8 cellular contexts compared by ENCODE assay signal in genomic region chr20:41734506-41734945, GRCh38.
DNase-seq lines count a peak whose midpoint lies in the region; ATAC-seq and TF ChIP-seq lines count a peak whose summit lies in the region.

No MANE protein-coding gene starts in this region.

- no peaks in the 10 kb centered on the region for H3K9me2 ChIP-seq in HCT116 (ENCODE audit: insufficient read depth)

- CTCF ChIA-PET in HCT116 (lab: Charles Lee): interaction anchor here (0.7 to 1.5 kb wide), 8 partner anchors 8 to 1674 kb away, joined by 3 to 10 read pairs (median 4); no protein-coding TSS in a partner anchor

- RAD21 ChIA-PET in HCT116 (lab: Charles Lee; ENCODE audit: low non-redundant PET in 1 of 2, low total read pairs in 2 of 2, uncharacterized antibody in 2 of 2, unreplicated experiment in 2 of 2): no interaction called here

- no peaks in the 10 kb centered on the region for H3K9me3 Mint-ChIP-seq in activated T-cell treated with anti-CD3 and anti-CD28 coated beads, Interleukin-2, amount 50 U/mL, for 72 hours

- TF ChIP-seq POLR2A in HCT116 (IDR thresholded peaks at IDR 0.05; ENCODE audit: borderline replicate concordance, extremely low read depth, insufficient read depth, insufficient read length): no peak

- H3K4me1 ChIP-seq in HCT116 (ENCODE audit: control insufficient read depth in 1 of 2, insufficient read depth in 2 of 2, low read length in 2 of 2) (no peaks in the 10 kb centered on the region), NT2/D1 (ENCODE audit: insufficient read depth, insufficient read length) (no peaks in the 10 kb centered on the region), psoas muscle (no peaks in the 10 kb centered on the region)

- intact Hi-C loops in HCT116 (cut with micrococcal nuclease) (loop anchor here (10.0 kb wide), 1 partner anchor 790 kb away; no protein-coding TSS in a partner anchor), head of caudate nucleus (cut with DNase I) (no loop called here), psoas muscle (cut with DNase I) (no loop called here)

- peak; percentile 94 for ATAC-seq in HCT116
- no peak for ATAC-seq in activated T-cell treated with anti-CD3 and anti-CD28 coated beads, Interleukin-2, amount 50 U/mL, for 72 hours (replicated peaks in 1 of 2)
- ATAC-seq in psoas muscle: peak in 2 of 4 donors; percentile 58 to 62
- ATAC-seq in HG03342 (IDR thresholded peaks at IDR 0.05; ENCODE audit: unreplicated experiment): no peak
- ATAC-seq in HG03159 (IDR thresholded peaks at IDR 0.05; ENCODE audit: unreplicated experiment): no peak

- no peaks in the 10 kb centered on the region for H3K36me3 Mint-ChIP-seq in activated T-cell treated with anti-CD3 and anti-CD28 coated beads, Interleukin-2, amount 50 U/mL, for 72 hours (ENCODE audit: insufficient read depth in 2 of 2)

- in situ Hi-C loops in Caki2 (cut with HindIII; ENCODE audit: low pct_unique_long_range_greater_than_20kb, low sequenced_read_pairs): no loop called here

- POLR2A ChIA-PET in HCT116 (lab: Charles Lee): no interaction called here

- H4K20me1 ChIP-seq in HCT116 (ENCODE audit: insufficient read depth): no peaks in the 10 kb centered on the region

- H3K36me3 ChIP-seq in HCT116 (ENCODE audit: control insufficient read depth in 1 of 2, insufficient read depth in 2 of 2, low read length in 2 of 2) (no peaks in the 10 kb centered on the region), NT2/D1 (ENCODE audit: insufficient read depth, insufficient read length, low read length) (no peaks in the 10 kb centered on the region), psoas muscle (ENCODE audit: insufficient read depth in 1 of 2, low read depth in 1 of 2) (no peaks in the 10 kb centered on the region)

- TF ChIP-seq CTCF in HCT116 (IDR thresholded peaks at IDR 0.05 in 2 of 3, conservative IDR thresholded peaks at IDR 0.05 in 1 of 3; ENCODE audit: borderline replicate concordance in 1 of 3, insufficient read depth in 1 of 3, low read depth in 2 of 3, low read length in 2 of 3): peak; percentile 53 to 96 (median 85); a peak in 5 of 6 replicates
- TF ChIP-seq CTCF in psoas muscle (IDR thresholded peaks at IDR 0.05): peak; percentile 76

- no peak overlapping the region for H3K27ac ChIP-seq in HCT116 (ENCODE audit: low read depth, low read length)
- H3K27ac ChIP-seq in psoas muscle: no peak overlapping the region

- H3K4me3 ChIP-seq in HCT116 (replicated peaks in 1 of 2; ENCODE audit: low read depth in 1 of 2, low read length in 2 of 2): no peak overlapping the region
- no peak overlapping the region for H3K4me3 ChIP-seq in NT2/D1 (ENCODE audit: insufficient read length, low read depth)
- H3K4me3 ChIP-seq in psoas muscle: no peak overlapping the region

- H3K27ac Mint-ChIP-seq in activated T-cell treated with anti-CD3 and anti-CD28 coated beads, Interleukin-2, amount 50 U/mL, for 72 hours: no peak overlapping the region

- no peak overlapping the region for H3K4me2 ChIP-seq in HCT116 (ENCODE audit: low read length)

- no TSS peak for BruUV-seq in HCT116 (replicated peaks; lab: Mats Ljungman, UMichigan)

- H3K4me3 Mint-ChIP-seq in activated T-cell treated with anti-CD3 and anti-CD28 coated beads, Interleukin-2, amount 50 U/mL, for 72 hours: no peak overlapping the region

- H3K4me1 Mint-ChIP-seq in activated T-cell treated with anti-CD3 and anti-CD28 coated beads, Interleukin-2, amount 50 U/mL, for 72 hours (ENCODE audit: low read depth): no peaks in the 10 kb centered on the region

- H3K79me2 ChIP-seq in HCT116 (ENCODE audit: insufficient read depth, low read length): no peaks in the 10 kb centered on the region

- no peaks in the 10 kb centered on the region for H3K27me3 Mint-ChIP-seq in activated T-cell treated with anti-CD3 and anti-CD28 coated beads, Interleukin-2, amount 50 U/mL, for 72 hours (ENCODE audit: low read depth)

- H3K9me3 ChIP-seq in HCT116 (ENCODE audit: control insufficient read depth in 1 of 2, insufficient read depth in 1 of 2, low read depth in 1 of 2, low read length in 2 of 2) (no peaks in the 10 kb centered on the region), NT2/D1 (ENCODE audit: insufficient read depth, low read length) (no peaks in the 10 kb centered on the region), psoas muscle (no peaks in the 10 kb centered on the region)

- H3K9ac ChIP-seq in HCT116 (ENCODE audit: low read length): no peak overlapping the region
- no peak overlapping the region for H3K9ac ChIP-seq in NT2/D1 (ENCODE audit: insufficient read length, low read depth)

- peak; percentile 45 for TF ChIP-seq RAD21 in HCT116 (IDR thresholded peaks at IDR 0.05; ENCODE audit: low read depth)

- peak overlapping the region; percentile 73 for H2AFZ ChIP-seq in HCT116 (ENCODE audit: low read depth, low read length, poor library complexity, severe bottlenecking)

- 35 to 38% (median 35%) methylated on average over 5 of the region's 5 CpGs for WGBS in psoas muscle, 3 donors

- H3K27me3 ChIP-seq in HCT116 (ENCODE audit: insufficient read depth, low read length) (no peaks in the 10 kb centered on the region), NT2/D1 (ENCODE audit: insufficient read depth, insufficient read length) (no peaks in the 10 kb centered on the region), psoas muscle (ENCODE audit: insufficient read depth in 3 of 3, low read length in 2 of 3) (no peaks in the 10 kb centered on the region)

- DNase-seq in Caki2 (ENCODE audit: low read depth) (peak; percentile 42), HCT116 (ENCODE audit: low read depth, low spot score) (peak; percentile 37), NT2/D1 (ENCODE audit: low read depth, low spot score) (peak; percentile 54), head of caudate nucleus (peak in 34 of 42 donors; percentile 13 to 76 (median 40)), psoas muscle (peak in 1 of 2 donors; percentile 21)
- DNase-seq in activated T-cell treated with anti-CD3 and anti-CD28 coated beads, Interleukin-2, amount 50 U/mL, for 72 hours: peak; percentile 26 to 33

TF ChIP-seq in HCT116, 20 proteins besides CTCF, POLR2A, EP300 and RAD21 (continues in another document):
- TF ChIP-seq ZNF274 (IDR thresholded peaks at IDR 0.05; ENCODE audit: low read depth, low read length): no peak
- TF ChIP-seq POLR2AphosphoS5 (IDR thresholded peaks at IDR 0.05; ENCODE audit: low read depth, low read length): no peak
- no peak for TF ChIP-seq YY1 (IDR thresholded peaks at IDR 0.05; ENCODE audit: extremely low read depth, insufficient replicate concordance, low read depth, low read length)
- TF ChIP-seq FOSL1 (IDR thresholded peaks at IDR 0.05; ENCODE audit: low read depth): no peak
- TF ChIP-seq EGR1 (IDR thresholded peaks at IDR 0.05; ENCODE audit: low read depth): no peak
- TF ChIP-seq JUND (IDR thresholded peaks at IDR 0.05): no peak
- no peak for TF ChIP-seq ZBTB33 (IDR thresholded peaks at IDR 0.05; ENCODE audit: extremely low read depth, insufficient replicate concordance, low read length)
- no peak for TF ChIP-seq CBX3 (IDR thresholded peaks at IDR 0.05; ENCODE audit: low read depth)
- TF ChIP-seq ZFX (IDR thresholded peaks at IDR 0.05): no peak
- no peak for TF ChIP-seq REST (IDR thresholded peaks at IDR 0.05; ENCODE audit: low read depth)
- no peak for TF ChIP-seq SP1 (IDR thresholded peaks at IDR 0.05; ENCODE audit: low read depth)
- no peak for TF ChIP-seq SRF (IDR thresholded peaks at IDR 0.05; ENCODE audit: low read depth)
- no peak for TF ChIP-seq EZH2 (IDR thresholded peaks at IDR 0.05)
- no peak for TF ChIP-seq MAX (IDR thresholded peaks at IDR 0.05)
- TF ChIP-seq EZH2phosphoT487 (IDR thresholded peaks at IDR 0.05; ENCODE audit: borderline replicate concordance): no peak
- TF ChIP-seq CEBPB (IDR thresholded peaks at IDR 0.05; ENCODE audit: low read depth): no peak
